25 cellular contexts compared by ENCODE assay signal in genomic region chr22:17107547-17107810, GRCh38. TPM values are rescaled to one million over a fixed set of nuclear protein-coding genes. Genes with fewer than 3 reads are reported as not detected.
A peak's percentile ranks its signal among the peaks of the same experiment; 100 is the strongest.
DNase-seq lines count a peak whose midpoint lies in the region; ATAC-seq and TF ChIP-seq lines count a peak whose summit lies in the region.
"Had no signal": no experiment of that assay in that cellular context is flagged by ENCODE, and none has a peak within 500 bp of the region (broad histone marks: within the 10 kb centered on the region; RNA-seq: fewer than 3 reads in every experiment).

No MANE protein-coding gene starts in this region.

- H3K27me3 ChIP-seq in upper lobe of right lung: no peaks in the 10 kb centered on the region
- H3K27me3 ChIP-seq: sigmoid colon, SJCRH30, vagina had no signal

- H3K27me3 Mint-ChIP-seq in T-helper 1 cell treated with Interleukin-12 subunit alpha and Interleukin-12 subunit beta and Interleukin-4 antibody, amounts not matched to agents 30 μg/mL and 1 μg/mL, for 36 hours (ENCODE audit: low read depth): no peaks in the 10 kb centered on the region
- no peaks in the 10 kb centered on the region for H3K27me3 Mint-ChIP-seq in natural killer cell treated with Interleukin-12 subunit alpha and Interleukin-12 subunit beta and Interleukin-15 and Interleukin-18, amount 100 ng/mL, for 72 hours
- H3K27me3 Mint-ChIP-seq in natural killer cell (ENCODE audit: low read depth in 2 of 2): no peaks in the 10 kb centered on the region
- H3K27me3 Mint-ChIP-seq in dendritic cell treated with granulocyte-macrophage colony-stimulating factor and Interleukin-4, amounts not matched to agents 40 ng/mL and 50 ng/mL, for 4 days: no peaks in the 10 kb centered on the region
- H3K27me3 Mint-ChIP-seq: CD4-positive, CD25-positive, alpha-beta regulatory T cell; stimulated activated naive B cell treated with anti-CD40 and anti-IgM and Interleukin-4, amounts not matched to agents 10 μg/mL and 1 μg/mL and 100 μg/mL, for 72 hours had no signal

- DNase-seq in T-helper 1 cell (no peak), natural killer cell (no peak), upper lobe of right lung (no peak), midbrain (lab: John Stamatoyannopoulos, UW) (no peak)
- DNase-seq in natural killer cell treated with Interleukin-12 subunit alpha and Interleukin-12 subunit beta and Interleukin-15 and Interleukin-18, amount 100 ng/mL, for 72 hours (ENCODE audit: low spot score): no peak
- DNase-seq: activated CD4-positive, alpha-beta T cell treated with anti-CD3 and anti-CD28 coated beads, Interleukin-2, amount 50 U/mL, for 48 hours; CD4-positive, CD25-positive, alpha-beta regulatory T cell; cortex of kidney; GOT3; HFFc6; NCI-H1436 treated with DMSO at 0.1 percent for 48 hours; NCI-H2107; NCI-H446; psoas muscle; SJCRH30; stimulated activated naive B cell treated with anti-CD40 and anti-IgM and Interleukin-4, amounts not matched to agents 10 μg/mL and 1 μg/mL and 100 μg/mL, for 72 hours had no signal

- TF ChIP-seq CTCF in natural killer cell (IDR thresholded peaks at IDR 0.05) (no peak), upper lobe of right lung (IDR thresholded peaks at IDR 0.05) (no peak)

- H3K4me1 Mint-ChIP-seq in T-helper 1 cell treated with Interleukin-12 subunit alpha and Interleukin-12 subunit beta and Interleukin-4 antibody, amounts not matched to agents 30 μg/mL and 1 μg/mL, for 36 hours (ENCODE audit: low read depth): peaks cover 43% of the 10 kb centered on the region
- H3K4me1 Mint-ChIP-seq in natural killer cell treated with Interleukin-12 subunit alpha and Interleukin-12 subunit beta and Interleukin-15 and Interleukin-18, amount 100 ng/mL, for 72 hours (ENCODE audit: low read depth in 2 of 2): peaks cover 11 to 12% of the 10 kb centered on the region in 2 donors
- peaks cover 0 to 23% of the 10 kb centered on the region in 2 donors for H3K4me1 Mint-ChIP-seq in natural killer cell
- H3K4me1 Mint-ChIP-seq in dendritic cell treated with granulocyte-macrophage colony-stimulating factor and Interleukin-4, amounts not matched to agents 40 ng/mL and 50 ng/mL, for 4 days (ENCODE audit: low read depth): peaks cover 87% of the 10 kb centered on the region

- no peaks in the 10 kb centered on the region for H3K9me3 ChIP-seq in upper lobe of right lung
- H3K9me3 ChIP-seq: psoas muscle, sigmoid colon, SJCRH30, thoracic aorta, vagina had no signal

- H3K4me1 ChIP-seq in upper lobe of right lung: peaks cover 9% of the 10 kb centered on the region
- H3K4me1 ChIP-seq: psoas muscle, sigmoid colon, SJCRH30, vagina had no signal

- intact Hi-C loops in natural killer cell (cut with micrococcal nuclease) (no loop called here), upper lobe of right lung (cut with DNase I) (no loop called here)
- intact Hi-C loops in dendritic cell treated with granulocyte-macrophage colony-stimulating factor and Interleukin-4, amounts not matched to agents 40 ng/mL and 50 ng/mL, for 4 days (cut with micrococcal nuclease): loop anchor here (2.0 kb wide), 1 partner anchor 13 kb away; the partner anchor contains the start of gene TMEM121B

- ATAC-seq in natural killer cell treated with Interleukin-12 subunit alpha and Interleukin-12 subunit beta and Interleukin-15 and Interleukin-18, amount 100 ng/mL, for 72 hours: peak in 1 of 2 donors; percentile 16
- ATAC-seq in natural killer cell (no peak), upper lobe of right lung (no peak), HG03342 (IDR thresholded peaks at IDR 0.05; ENCODE audit: unreplicated experiment) (no peak)
- ATAC-seq: psoas muscle had no signal

- H3K4me3 ChIP-seq in upper lobe of right lung: no peak overlapping the region
- H3K4me3 ChIP-seq: psoas muscle, sigmoid colon, SJCRH30, thoracic aorta, vagina had no signal

- H3K4me3 Mint-ChIP-seq in T-helper 1 cell treated with Interleukin-12 subunit alpha and Interleukin-12 subunit beta and Interleukin-4 antibody, amounts not matched to agents 30 μg/mL and 1 μg/mL, for 36 hours: peak overlapping the region; percentile 10
- peak overlapping the region; percentile 56 for H3K4me3 Mint-ChIP-seq in natural killer cell treated with Interleukin-12 subunit alpha and Interleukin-12 subunit beta and Interleukin-15 and Interleukin-18, amount 100 ng/mL, for 72 hours
- no peak overlapping the region for H3K4me3 Mint-ChIP-seq in natural killer cell
- peak overlapping the region; percentile 60 for H3K4me3 Mint-ChIP-seq in dendritic cell treated with granulocyte-macrophage colony-stimulating factor and Interleukin-4, amounts not matched to agents 40 ng/mL and 50 ng/mL, for 4 days
- H3K4me3 Mint-ChIP-seq: HFFc6; stimulated activated naive B cell treated with anti-CD40 and anti-IgM and Interleukin-4, amounts not matched to agents 10 μg/mL and 1 μg/mL and 100 μg/mL, for 72 hours had no signal

- peak overlapping the region; percentile 83 for H3K27ac Mint-ChIP-seq in T-helper 1 cell treated with Interleukin-12 subunit alpha and Interleukin-12 subunit beta and Interleukin-4 antibody, amounts not matched to agents 30 μg/mL and 1 μg/mL, for 36 hours
- peak overlapping the region; percentile 60 to 87 for H3K27ac Mint-ChIP-seq in natural killer cell treated with Interleukin-12 subunit alpha and Interleukin-12 subunit beta and Interleukin-15 and Interleukin-18, amount 100 ng/mL, for 72 hours
- H3K27ac Mint-ChIP-seq in natural killer cell: no peak overlapping the region
- H3K27ac Mint-ChIP-seq in dendritic cell treated with granulocyte-macrophage colony-stimulating factor and Interleukin-4, amounts not matched to agents 40 ng/mL and 50 ng/mL, for 4 days: peak overlapping the region; percentile 91
- H3K27ac Mint-ChIP-seq: HFFc6 had no signal

- peaks cover 68% of the 10 kb centered on the region for H3K36me3 ChIP-seq in upper lobe of right lung
- H3K36me3 ChIP-seq: SJCRH30 had no signal

- H3K9me3 Mint-ChIP-seq in T-helper 1 cell treated with Interleukin-12 subunit alpha and Interleukin-12 subunit beta and Interleukin-4 antibody, amounts not matched to agents 30 μg/mL and 1 μg/mL, for 36 hours: no peaks in the 10 kb centered on the region
- no peaks in the 10 kb centered on the region for H3K9me3 Mint-ChIP-seq in natural killer cell treated with Interleukin-12 subunit alpha and Interleukin-12 subunit beta and Interleukin-15 and Interleukin-18, amount 100 ng/mL, for 72 hours
- no peaks in the 10 kb centered on the region for H3K9me3 Mint-ChIP-seq in natural killer cell
- no peaks in the 10 kb centered on the region for H3K9me3 Mint-ChIP-seq in dendritic cell treated with granulocyte-macrophage colony-stimulating factor and Interleukin-4, amounts not matched to agents 40 ng/mL and 50 ng/mL, for 4 days
- H3K9me3 Mint-ChIP-seq: CD4-positive, CD25-positive, alpha-beta regulatory T cell; HFFc6; stimulated activated naive B cell treated with anti-CD40 and anti-IgM and Interleukin-4, amounts not matched to agents 10 μg/mL and 1 μg/mL and 100 μg/mL, for 72 hours had no signal

- H3K27ac ChIP-seq in upper lobe of right lung: peak overlapping the region; percentile 30
- H3K27ac ChIP-seq: 22Rv1, psoas muscle, SJCRH30, thoracic aorta, vagina had no signal

- H3K36me3 Mint-ChIP-seq in T-helper 1 cell treated with Interleukin-12 subunit alpha and Interleukin-12 subunit beta and Interleukin-4 antibody, amounts not matched to agents 30 μg/mL and 1 μg/mL, for 36 hours (ENCODE audit: low read depth): peaks cover 68% of the 10 kb centered on the region
- H3K36me3 Mint-ChIP-seq in natural killer cell treated with Interleukin-12 subunit alpha and Interleukin-12 subunit beta and Interleukin-15 and Interleukin-18, amount 100 ng/mL, for 72 hours: peaks cover 5% of the 10 kb centered on the region
- peaks cover under 1% of the 10 kb centered on the region for H3K36me3 Mint-ChIP-seq in natural killer cell
- peaks cover 95% of the 10 kb centered on the region for H3K36me3 Mint-ChIP-seq in dendritic cell treated with granulocyte-macrophage colony-stimulating factor and Interleukin-4, amounts not matched to agents 40 ng/mL and 50 ng/mL, for 4 days (ENCODE audit: low read depth)

RNA-seq across cellular contexts. Expression of gene TMEM121B, which starts 13.7 kb away (rescaled TPM):
- total RNA-seq in natural killer cell treated with Interleukin-12 subunit alpha and Interleukin-12 subunit beta and Interleukin-15 and Interleukin-18, amount 100 ng/mL, for 72 hours: under 1 TPM; 0.14 to 0.31 TPM
- total RNA-seq in natural killer cell (under 1 TPM in 2 of 3 donors, not detected in 1; 0.18 to 0.35 TPM), upper lobe of right lung (2.1 TPM)
- total RNA-seq: bronchial epithelial cell, RPMI7951, vagina had no signal

RNA-seq across cellular contexts. Expression of gene IL17RA, which starts 22.7 kb away (rescaled TPM):
- 10 to 100 TPM; 26.5 to 70.5 TPM for total RNA-seq in natural killer cell treated with Interleukin-12 subunit alpha and Interleukin-12 subunit beta and Interleukin-15 and Interleukin-18, amount 100 ng/mL, for 72 hours
- total RNA-seq in natural killer cell: 10 to 100 TPM; 22.1 to 42.6 (median 28.7) TPM
- 49.8 TPM for total RNA-seq in upper lobe of right lung

RNA-seq across cellular contexts. Expression of gene HDHD5, which starts 51.6 kb away (rescaled TPM):
- total RNA-seq in natural killer cell treated with Interleukin-12 subunit alpha and Interleukin-12 subunit beta and Interleukin-15 and Interleukin-18, amount 100 ng/mL, for 72 hours: 10 to 100 TPM; 29.6 to 32.7 TPM
- 10 to 100 TPM; 12.0 to 16.5 (median 13.5) TPM for total RNA-seq in natural killer cell
- 22.7 TPM for total RNA-seq in upper lobe of right lung

Comparison
In these comparisons a context has a peak if more than half of its experiments do, and no peak if none do; other contexts are left out.
1. H3K27ac Mint-ChIP-seq: peak in T-helper 1 cell treated with Interleukin-12 subunit alpha and Interleukin-12 subunit beta and Interleukin-4 antibody, amounts not matched to agents 30 μg/mL and 1 μg/mL, for 36 hours (single experiment), natural killer cell treated with Interleukin-12 subunit alpha and Interleukin-12 subunit beta and Interleukin-15 and Interleukin-18, amount 100 ng/mL, for 72 hours (2 of 2) and dendritic cell treated with granulocyte-macrophage colony-stimulating factor and Interleukin-4, amounts not matched to agents 40 ng/mL and 50 ng/mL, for 4 days (single experiment); none in natural killer cell (0 of 2).